Comparison of ENCODE assay signal across 8 cellular contexts in the genomic region with DNA sequence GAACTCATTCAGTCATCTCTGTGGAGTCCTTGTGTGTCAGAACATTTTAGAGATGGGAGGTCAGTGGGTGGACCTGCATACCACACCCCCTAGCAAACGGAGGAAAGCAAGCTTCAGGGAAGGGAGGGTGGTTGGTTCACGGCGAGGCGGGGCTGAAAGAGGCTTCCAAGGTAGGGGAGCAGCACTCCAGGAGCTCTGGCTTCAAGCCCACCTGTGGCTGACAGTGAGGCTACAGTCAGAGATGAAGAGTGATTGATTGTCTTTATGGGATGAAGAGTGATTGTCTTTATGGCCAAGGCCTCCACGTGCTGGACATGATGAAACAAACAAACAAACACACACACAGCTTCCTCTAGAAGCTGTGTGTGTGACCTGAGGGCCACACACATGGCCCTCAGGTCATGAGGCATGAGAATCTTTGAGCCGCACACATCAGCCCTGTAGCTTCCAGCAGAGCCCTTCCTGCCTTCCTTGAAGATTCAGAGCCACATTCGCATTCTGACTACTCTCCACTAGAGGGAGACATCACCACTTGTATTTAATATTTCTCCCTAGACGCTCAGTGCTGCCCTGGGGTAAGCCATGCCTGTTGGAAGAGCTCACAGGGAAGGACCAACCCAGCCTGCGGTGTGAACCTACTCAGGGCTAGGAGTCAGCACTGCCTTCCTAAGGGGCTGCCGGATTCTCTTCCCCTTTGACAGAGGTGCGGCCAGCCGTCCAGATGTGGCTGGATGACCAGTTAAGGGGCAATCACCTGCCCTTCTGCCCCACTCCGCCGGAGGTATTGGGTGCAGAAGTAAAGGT. TPM values are rescaled to one million over a fixed set of nuclear protein-coding genes. Genes with fewer than 3 reads are reported as not detected.
DNase-seq lines count a peak whose midpoint lies in the region; ATAC-seq and TF ChIP-seq lines count a peak whose summit lies in the region.

No MANE protein-coding gene starts in this region.

- no peak overlapping the region for H3K27ac Mint-ChIP-seq in activated naive CD8-positive, alpha-beta T cell treated with anti-CD3 and anti-CD28 coated beads, Interleukin-2, amount 50 U/mL, for 24 hours

- intact Hi-C loops in heart right ventricle (cut with DNase I) (loop anchor here in 9 of 10 donors (1.0 to 10.0 kb wide), 5 partner anchors 142 to 229 kb away; no protein-coding TSS in a partner anchor), prostate gland (cut with DNase I) (loop anchor here (2.0 to 5.0 kb wide), 2 partner anchors 147 to 227 kb away; no protein-coding TSS in a partner anchor)

- H3K4me3 Mint-ChIP-seq in activated naive CD8-positive, alpha-beta T cell treated with anti-CD3 and anti-CD28 coated beads, Interleukin-2, amount 50 U/mL, for 24 hours, result no peak overlapping the region

- H3K36me3 Mint-ChIP-seq in activated naive CD8-positive, alpha-beta T cell treated with anti-CD3 and anti-CD28 coated beads, Interleukin-2, amount 50 U/mL, for 24 hours (ENCODE audit: low read depth), result no peaks in the 10 kb centered on the region

- H3K36me3 ChIP-seq in RWPE2 (ENCODE audit: low read depth), result no peaks in the 10 kb centered on the region
- H3K36me3 ChIP-seq in heart right ventricle, result no peaks in the 10 kb centered on the region
- H3K36me3 ChIP-seq in prostate gland, result no peaks in the 10 kb centered on the region

- H3K4me1 ChIP-seq in RWPE2 (ENCODE audit: insufficient read depth, poor library complexity, severe bottlenecking) (no peaks in the 10 kb centered on the region), heart right ventricle (peaks cover 2 to 26% (median 19%) of the 10 kb centered on the region in 9 donors), prostate gland (replicated peaks) (peaks cover 10% of the 10 kb centered on the region)

- H3K4me3 ChIP-seq in AG10803 (ENCODE audit: low read length) (no peak overlapping the region), NB4 (ENCODE audit: low read depth, low read length) (no peak overlapping the region), RWPE2 (ENCODE audit: severe bottlenecking) (no peak overlapping the region), heart right ventricle (no peak overlapping the region), prostate gland (no peak overlapping the region)

- TF ChIP-seq POLR2A in NB4 (IDR thresholded peaks at IDR 0.05; ENCODE audit: extremely low read depth, insufficient read length), result no peak
- no peak for TF ChIP-seq POLR2A in prostate gland (IDR thresholded peaks at IDR 0.05)

- no peaks in the 10 kb centered on the region for H3K9me3 Mint-ChIP-seq in activated naive CD8-positive, alpha-beta T cell treated with anti-CD3 and anti-CD28 coated beads, Interleukin-2, amount 50 U/mL, for 24 hours

- H3K27me3 ChIP-seq in RWPE2 (ENCODE audit: insufficient read depth, poor library complexity, severe bottlenecking) (peaks cover 46% of the 10 kb centered on the region), heart right ventricle (peaks cover 0 to 15% (median 8%) of the 10 kb centered on the region in 7 donors), prostate gland (replicated peaks; ENCODE audit: insufficient read depth) (no peaks in the 10 kb centered on the region)

- H3K27ac ChIP-seq in RWPE2 (ENCODE audit: poor library complexity, severe bottlenecking) (no peak overlapping the region), heart right ventricle (no peak overlapping the region), prostate gland (no peak overlapping the region)

- peaks cover 9% of the 10 kb centered on the region for H3K4me1 Mint-ChIP-seq in activated naive CD8-positive, alpha-beta T cell treated with anti-CD3 and anti-CD28 coated beads, Interleukin-2, amount 50 U/mL, for 24 hours

- DNase-seq in AG10803 (ENCODE audit: low read depth) (peak; percentile 79), NB4 (ENCODE audit: low read depth) (peak; percentile 74), RWPE2 (ENCODE audit: low spot score) (no peak), heart right ventricle (peak in 1 of 2 donors; percentile 60), prostate gland (ENCODE audit: low spot score) (peak; percentile 71)
- DNase-seq in activated naive CD8-positive, alpha-beta T cell treated with anti-CD3 and anti-CD28 coated beads, Interleukin-2, amount 50 U/mL, for 24 hours, result peak; percentile 52

- ATAC-seq in GM18909 (IDR thresholded peaks at IDR 0.05; ENCODE audit: poor library complexity, unreplicated experiment), result peak; percentile 65
- peak; percentile 75 for ATAC-seq in RWPE2 (ENCODE audit: low read depth)
- ATAC-seq in activated naive CD8-positive, alpha-beta T cell treated with anti-CD3 and anti-CD28 coated beads, Interleukin-2, amount 50 U/mL, for 24 hours, result peak; percentile 69
- ATAC-seq in heart right ventricle, result peak; percentile 41 to 68 (median 60)
- no peak for ATAC-seq in GM18520 (IDR thresholded peaks at IDR 0.05; ENCODE audit: unreplicated experiment)

- peaks cover 29% of the 10 kb centered on the region for H3K27me3 Mint-ChIP-seq in activated naive CD8-positive, alpha-beta T cell treated with anti-CD3 and anti-CD28 coated beads, Interleukin-2, amount 50 U/mL, for 24 hours

- 44 to 45% methylated on average over 14 of the region's 14 CpGs for WGBS in heart right ventricle, 2 donors
- WGBS in prostate gland, result 40% methylated on average over 14 of the region's 14 CpGs

- TF ChIP-seq CTCF in AG10803 (conservative IDR thresholded peaks at IDR 0.05; ENCODE audit: low read length) (peak; percentile 90), NB4 (IDR thresholded peaks at IDR 0.05; ENCODE audit: low read depth, low read length) (peak; percentile 67), RWPE2 (IDR thresholded peaks at IDR 0.05; ENCODE audit: poor library complexity, severe bottlenecking) (peak; percentile 77), heart right ventricle (IDR thresholded peaks at IDR 0.05) (peak; percentile 60 to 85 (median 83)), prostate gland (IDR thresholded peaks at IDR 0.05) (peak; percentile 63 to 72 (median 68))

- H3K9me3 ChIP-seq in RWPE2 (ENCODE audit: severe bottlenecking) (no peaks in the 10 kb centered on the region), heart right ventricle (no peaks in the 10 kb centered on the region), prostate gland (no peaks in the 10 kb centered on the region)

RNA-seq across cellular contexts. Expression of a gene that starts 54.4 kb away (rescaled TPM):
- total RNA-seq in heart right ventricle (under 1 TPM in 1 of 10 donors, not detected in 9; 0.22 TPM), prostate gland (under 1 TPM in 1 of 2 donors, not detected in 1; 0.11 TPM)
- not detected for polyA plus RNA-seq in heart right ventricle
